Comparison of ENCODE assay signal across 13 cellular contexts in genomic region chr3:22885574-22886348, GRCh38.
"Had no signal": no experiment of that assay in that cellular context is flagged by ENCODE, and none has a peak within 500 bp of the region (broad histone marks: within the 10 kb centered on the region; RNA-seq: fewer than 3 reads in every experiment).

No MANE protein-coding gene starts in this region.

- H3K4me1 ChIP-seq: esophagus squamous epithelium, stomach, suprapubic skin, upper lobe of right lung, vagina had no signal

- H3K27ac ChIP-seq: esophagus squamous epithelium, neutrophil, sigmoid colon, stomach, suprapubic skin, upper lobe of right lung, vagina had no signal

- H3K4me3 ChIP-seq: esophagus squamous epithelium, sigmoid colon, stomach, suprapubic skin, tibial artery, upper lobe of right lung, vagina had no signal

- H3K36me3 ChIP-seq: esophagus squamous epithelium, neutrophil, sigmoid colon, stomach, suprapubic skin, tibial artery, upper lobe of right lung, vagina had no signal

- H3K9me3 ChIP-seq: esophagus squamous epithelium, neutrophil, sigmoid colon, stomach, suprapubic skin, tibial artery, upper lobe of right lung, vagina had no signal

- DNase-seq: esophagus squamous epithelium; immature natural killer cell; naive thymus-derived CD8-positive, alpha-beta T cell; small intestine; stimulated activated CD4-positive, alpha-beta T cell treated with anti-CD3 and anti-CD28 coated beads, Interleukin-12 subunit alpha, Interleukin-12 subunit beta, amount 100 ng/mL, for 4 hours; stimulated activated naive CD4-positive, alpha-beta T cell; stomach; upper lobe of right lung had no signal

- H3K27me3 ChIP-seq: esophagus squamous epithelium, neutrophil, sigmoid colon, stomach, suprapubic skin, tibial artery, upper lobe of right lung, vagina had no signal

- ATAC-seq: naive thymus-derived CD8-positive, alpha-beta T cell; upper lobe of right lung had no signal
